In genomic region chr1:147417024-147417423, GRCh38 we compare ENCODE assay signal across 5 cellular contexts.
"Had no signal": no experiment of that assay in that cellular context is flagged by ENCODE, and none has a peak within 500 bp of the region (broad histone marks: within the 10 kb centered on the region; RNA-seq: fewer than 3 reads in every experiment).

No MANE protein-coding gene starts in this region.

- DNase-seq: GM23248, H9, HCEC 1CT, IMR-90, KBM-7 had no signal
